9 cellular contexts compared by ENCODE assay signal in the genomic region with DNA sequence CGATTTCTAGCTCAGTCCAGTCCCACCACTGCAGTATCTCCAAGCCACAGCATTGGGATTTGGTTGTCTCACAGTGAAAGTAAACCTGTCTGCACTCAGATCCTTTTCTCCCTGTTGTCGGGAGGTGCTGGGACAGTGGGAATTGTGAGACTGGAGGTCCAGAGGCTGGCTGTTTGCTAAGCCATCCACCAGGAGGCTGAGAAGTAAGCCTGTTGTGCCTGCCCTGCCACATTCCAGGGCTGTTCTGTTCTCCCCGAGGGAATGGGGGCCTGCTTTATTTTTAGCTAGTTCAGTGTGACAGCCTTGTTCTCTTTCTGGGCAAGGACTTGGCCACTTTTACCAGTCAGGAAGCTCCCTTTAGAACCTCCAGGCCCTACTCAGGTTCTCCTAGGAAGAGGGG. TPM values are rescaled to one million over a fixed set of nuclear protein-coding genes. Genes with fewer than 3 reads are reported as not detected.
A peak's percentile ranks its signal among the peaks of the same experiment; 100 is the strongest.
DNase-seq lines count a peak whose midpoint lies in the region; ATAC-seq, FAIRE-seq and TF ChIP-seq lines count a peak whose summit lies in the region.
"Had no signal": no experiment of that assay in that cellular context is flagged by ENCODE, and none has a peak within 500 bp of the region (broad histone marks: within the 10 kb centered on the region; RNA-seq: fewer than 3 reads in every experiment).

No MANE protein-coding gene starts in this region.

- intact Hi-C loops in left ventricle myocardium superior (cut with micrococcal nuclease) = no loop called here

- peak; percentile 26 for DNase-seq in DMS53 treated with DMSO at 0.1 percent for 48 hours (lab: John Stamatoyannopoulos, UW; ENCODE audit: unreplicated experiment)
- peak; percentile 59 for DNase-seq in astrocyte of the hippocampus (ENCODE audit: low read depth, low spot score)
- peak; percentile 49 for DNase-seq in left ventricle myocardium superior
- DNase-seq in retinal pigment epithelial cell (ENCODE audit: low read depth) = no peak
- DNase-seq in stimulated activated naive CD4-positive, alpha-beta T cell (lab: John Stamatoyannopoulos, UW) = no peak
- DNase-seq in HTR-8/SVneo (ENCODE audit: insufficient read length, low spot score) = no peak
- no peak for DNase-seq in H54 (ENCODE audit: insufficient read length, low spot score)
- DNase-seq: NCI-H2171 treated with DMSO at 0.1 percent for 48 hours had no signal

- TF ChIP-seq CTCF in retinal pigment epithelial cell (conservative IDR thresholded peaks at IDR 0.05; ENCODE audit: low read depth, low read length) = peak; percentile 33

- FAIRE-seq in HTR-8/SVneo (lab: Jason Lieb, UNC) (no peak), H54 (lab: Jason Lieb, UNC) (no peak)

- H3K4me3 ChIP-seq in retinal pigment epithelial cell (ENCODE audit: low read length) = no peak overlapping the region

- ATAC-seq in left ventricle myocardium superior = peak; percentile 70
- no peak for ATAC-seq in HG03175 (IDR thresholded peaks at IDR 0.05; ENCODE audit: unreplicated experiment)

- TF ChIP-seq POLR2A in H54 (IDR thresholded peaks at IDR 0.05; ENCODE audit: low read depth, low read length) = no peak

RNA-seq across cellular contexts. Expression of gene HK1, which starts 54.9 kb away (rescaled TPM):
- 210 TPM for total RNA-seq in left ventricle myocardium superior

Comparison
In these comparisons a context has a peak if more than half of its experiments do, and no peak if none do; other contexts are left out.
1. DNase-seq: peak in DMS53 treated with DMSO at 0.1 percent for 48 hours (single experiment), astrocyte of the hippocampus (single experiment) and left ventricle myocardium superior (single experiment); none in retinal pigment epithelial cell (single experiment), stimulated activated naive CD4-positive, alpha-beta T cell (0 of 6), HTR-8/SVneo (single experiment) and H54 (single experiment).